Comparison of ENCODE assay signal across 1 cellular context in genomic region chr2:175662335-175662734, GRCh38.
TF ChIP-seq lines count a peak whose summit lies in the region.

No MANE protein-coding gene starts in this region.

TF ChIP-seq in HepG2, 621 proteins besides CTCF, POLR2A, EP300 and RAD21 (continued from another document):
- TF ChIP-seq SNAPC4 (CRISPR knock-in tag; IDR thresholded peaks at IDR 0.05) (no peak), PBX3 (CRISPR knock-in tag; IDR thresholded peaks at IDR 0.05; ENCODE audit: borderline replicate concordance) (no peak), GMEB1 (CRISPR knock-in tag; IDR thresholded peaks at IDR 0.05; ENCODE audit: borderline replicate concordance) (no peak), SNAPC2 (CRISPR knock-in tag; IDR thresholded peaks at IDR 0.05) (no peak), MAFK (conservative IDR thresholded peaks at IDR 0.05 in 1 of 2, IDR thresholded peaks at IDR 0.05 in 1 of 2; ENCODE audit: low read length in 2 of 2) (peak; percentile 63 to 70; a peak in 3 of 4 replicates), FOXA1 (IDR thresholded peaks at IDR 0.05) (no peak), FOXA1 (CRISPR knock-in tag; IDR thresholded peaks at IDR 0.05) (no peak)
